Comparison of ENCODE assay signal across 40 cellular contexts in genomic region chr22:22129387-22129786, GRCh38.
"Had no signal": no experiment of that assay in that cellular context is flagged by ENCODE, and none has a peak within 500 bp of the region (broad histone marks: within the 10 kb centered on the region; RNA-seq: fewer than 3 reads in every experiment).

No MANE protein-coding gene starts in this region.

- H3K27me3 ChIP-seq: adrenal gland, ascending aorta, body of pancreas had no signal

- H3K36me3 Mint-ChIP-seq: activated naive CD4-positive, alpha-beta T cell treated with anti-CD3 and anti-CD28 coated beads, Interleukin-2, amount 10 ng/mL, durations not matched to agents 7 days and 5 days; activated naive CD4-positive, alpha-beta T cell treated with anti-CD3 and anti-CD28 coated beads, Interleukin-2, amount 50 U/mL, for 24 hours; activated naive CD4-positive, alpha-beta T cell treated with anti-CD3 and anti-CD28 coated beads, Interleukin-2, amount 50 U/mL, for 72 hours; activated naive CD8-positive, alpha-beta T cell; activated naive CD8-positive, alpha-beta T cell treated with anti-CD3 and anti-CD28 coated beads for 36 hours; activated naive CD8-positive, alpha-beta T cell treated with anti-CD3 and anti-CD28 coated beads, Interleukin-2, amount 10 ng/mL, durations not matched to agents 7 days and 5 days; brain had no signal

- H3K27me3 Mint-ChIP-seq: activated naive CD8-positive, alpha-beta T cell treated with anti-CD3 and anti-CD28 coated beads, Interleukin-2, amount 50 U/mL, for 24 hours had no signal

- H3K36me3 ChIP-seq: adrenal gland, ascending aorta, brain microvascular endothelial cell, breast epithelium, cardiac muscle cell had no signal

- H3K4me1 ChIP-seq: adrenal gland, ascending aorta, body of pancreas, breast epithelium had no signal

- FAIRE-seq: astrocyte, bronchial epithelial cell had no signal

- H3K27ac Mint-ChIP-seq: activated naive CD4-positive, alpha-beta T cell treated with anti-CD3 and anti-CD28 coated beads for 36 hours; activated naive CD4-positive, alpha-beta T cell treated with anti-CD3 and anti-CD28 coated beads, Interleukin-2, amount 10 ng/mL, durations not matched to agents 7 days and 5 days; activated naive CD4-positive, alpha-beta T cell treated with anti-CD3 and anti-CD28 coated beads, Interleukin-2, amount 50 U/mL, for 24 hours; activated naive CD4-positive, alpha-beta T cell treated with anti-CD3 and anti-CD28 coated beads, Interleukin-2, amount 50 U/mL, for 72 hours; activated naive CD8-positive, alpha-beta T cell; activated naive CD8-positive, alpha-beta T cell treated with anti-CD3 and anti-CD28 coated beads for 36 hours; activated naive CD8-positive, alpha-beta T cell treated with anti-CD3 and anti-CD28 coated beads, Interleukin-2, amount 10 ng/mL, durations not matched to agents 7 days and 5 days; activated naive CD8-positive, alpha-beta T cell treated with anti-CD3 and anti-CD28 coated beads, Interleukin-2, amount 50 U/mL, for 24 hours; activated T-cell treated with anti-CD3 and anti-CD28 coated beads, Interleukin-2, amount 50 U/mL, for 24 hours; activated T-cell treated with anti-CD3 and anti-CD28 coated beads, Interleukin-2, amount 50 U/mL, for 72 hours; activated T-helper 1 cell treated with anti-CD3 and anti-CD28 coated beads, Interleukin-12 subunit alpha, Interleukin-12 subunit beta, Interleukin-2, Interleukin-4 antibody, amounts not matched to agents 30 ng/mL and 10 ng/mL and 1 ng/mL, durations not matched to agents 14 hours and 24 hours and 36 hours; activated T-helper 17 cell treated with anti-CD3 and anti-CD28 coated beads, Interleukin-2, amount 50 U/mL, for 72 hours; activated T-helper 2 cell treated with anti-CD3 and anti-CD28 coated beads, Interferon-gamma antibody, Interleukin-2, Interleukin-4, amounts not matched to agents 10 μg/mL and 5 μg/mL and 100 μg/mL, durations not matched to agents 14 hours and 24 hours and 36 hours; brain had no signal

- H3K4me1 Mint-ChIP-seq: activated naive CD4-positive, alpha-beta T cell treated with anti-CD3 and anti-CD28 coated beads, Interleukin-2, amount 10 ng/mL, durations not matched to agents 7 days and 5 days; activated naive CD4-positive, alpha-beta T cell treated with anti-CD3 and anti-CD28 coated beads, Interleukin-2, amount 50 U/mL, for 24 hours; activated naive CD8-positive, alpha-beta T cell treated with anti-CD3 and anti-CD28 coated beads, Interleukin-2, amount 50 U/mL, for 24 hours; activated T-helper 17 cell treated with anti-CD3 and anti-CD28 coated beads, Interleukin-2, amount 50 U/mL, for 72 hours; brain; central memory CD8-positive, alpha-beta T cell had no signal

- DNase-seq: activated effector memory CD4-positive, alpha-beta T cell treated with anti-CD3 and anti-CD28 coated beads, Interleukin-2, amount 50 U/mL, for 16 hours; activated effector memory CD4-positive, alpha-beta T cell treated with Interleukin-2 at 50 U/mL for 16 hours; activated gamma-delta T cell; activated gamma-delta T cell treated with Interleukin-2 at 50 U/mL for 16 hours; activated naive CD4-positive, alpha-beta T cell; activated naive CD4-positive, alpha-beta T cell treated with anti-CD3 and anti-CD28 coated beads for 36 hours; activated naive CD4-positive, alpha-beta T cell treated with anti-CD3 and anti-CD28 coated beads, Interleukin-2, amount 10 ng/mL, durations not matched to agents 7 days and 5 days; activated naive CD4-positive, alpha-beta T cell treated with anti-CD3 and anti-CD28 coated beads, Interleukin-2, amount 50 U/mL, for 16 hours; activated naive CD4-positive, alpha-beta T cell treated with Interleukin-2 at 50 U/mL for 16 hours; activated naive CD8-positive, alpha-beta T cell treated with anti-CD3 and anti-CD28 coated beads for 36 hours; activated naive CD8-positive, alpha-beta T cell treated with anti-CD3 and anti-CD28 coated beads, Interleukin-2, amount 10 ng/mL, durations not matched to agents 7 days and 5 days; activated naive CD8-positive, alpha-beta T cell treated with anti-CD3 and anti-CD28 coated beads, Interleukin-2, amount 50 U/mL, for 24 hours; activated T-cell treated with anti-CD3 and anti-CD28 coated beads, Interleukin-2, amount 50 U/mL, for 1 hour; activated T-cell treated with anti-CD3 and anti-CD28 coated beads, Interleukin-2, amount 50 U/mL, for 24 hours; activated T-cell treated with anti-CD3 and anti-CD28 coated beads, Interleukin-2, amount 50 U/mL, for 4 hours; activated T-cell treated with anti-CD3 and anti-CD28 coated beads, Interleukin-2, amount 50 U/mL, for 48 hours; activated T-cell treated with anti-CD3 and anti-CD28 coated beads, Interleukin-2, amount 50 U/mL, for 72 hours; adrenal gland; amniotic stem cell; amygdala; anterior cingulate cortex; aorta; body of pancreas; brain microvascular endothelial cell; caudate nucleus; central memory CD4-positive, alpha-beta T cell; cerebellar nuclear complex had no signal

- H3K4me3 Mint-ChIP-seq: activated naive CD4-positive, alpha-beta T cell treated with anti-CD3 and anti-CD28 coated beads for 36 hours; activated naive CD4-positive, alpha-beta T cell treated with anti-CD3 and anti-CD28 coated beads, Interleukin-2, amount 10 ng/mL, durations not matched to agents 7 days and 5 days; activated naive CD4-positive, alpha-beta T cell treated with anti-CD3 and anti-CD28 coated beads, Interleukin-2, amount 50 U/mL, for 24 hours; activated naive CD8-positive, alpha-beta T cell; activated naive CD8-positive, alpha-beta T cell treated with anti-CD3 and anti-CD28 coated beads for 36 hours; activated naive CD8-positive, alpha-beta T cell treated with anti-CD3 and anti-CD28 coated beads, Interleukin-2, amount 10 ng/mL, durations not matched to agents 7 days and 5 days; activated naive CD8-positive, alpha-beta T cell treated with anti-CD3 and anti-CD28 coated beads, Interleukin-2, amount 50 U/mL, for 24 hours; activated T-cell treated with anti-CD3 and anti-CD28 coated beads, Interleukin-2, amount 50 U/mL, for 24 hours; activated T-cell treated with anti-CD3 and anti-CD28 coated beads, Interleukin-2, amount 50 U/mL, for 4 hours; activated T-cell treated with anti-CD3 and anti-CD28 coated beads, Interleukin-2, amount 50 U/mL, for 72 hours; activated T-helper 1 cell treated with anti-CD3 and anti-CD28 coated beads, Interleukin-12 subunit alpha, Interleukin-12 subunit beta, Interleukin-2, Interleukin-4 antibody, amounts not matched to agents 30 ng/mL and 10 ng/mL and 1 ng/mL, durations not matched to agents 14 hours and 24 hours and 36 hours; activated T-helper 17 cell treated with anti-CD3 and anti-CD28 coated beads, Interleukin-2, amount 50 U/mL, for 72 hours; brain; central memory CD8-positive, alpha-beta T cell had no signal

- H3K27ac ChIP-seq: adrenal gland, ascending aorta, body of pancreas, brain microvascular endothelial cell, breast epithelium, cardiac muscle cell had no signal

- H3K9me3 Mint-ChIP-seq: activated naive CD4-positive, alpha-beta T cell treated with anti-CD3 and anti-CD28 coated beads for 36 hours; activated naive CD4-positive, alpha-beta T cell treated with anti-CD3 and anti-CD28 coated beads, Interleukin-2, amount 10 ng/mL, durations not matched to agents 7 days and 5 days; activated naive CD4-positive, alpha-beta T cell treated with anti-CD3 and anti-CD28 coated beads, Interleukin-2, amount 50 U/mL, for 24 hours; activated naive CD4-positive, alpha-beta T cell treated with anti-CD3 and anti-CD28 coated beads, Interleukin-2, amount 50 U/mL, for 72 hours; activated naive CD8-positive, alpha-beta T cell treated with anti-CD3 and anti-CD28 coated beads for 36 hours; activated naive CD8-positive, alpha-beta T cell treated with anti-CD3 and anti-CD28 coated beads, Interleukin-2, amount 10 ng/mL, durations not matched to agents 7 days and 5 days; activated naive CD8-positive, alpha-beta T cell treated with anti-CD3 and anti-CD28 coated beads, Interleukin-2, amount 50 U/mL, for 24 hours; activated T-cell treated with anti-CD3 and anti-CD28 coated beads, Interleukin-2, amount 50 U/mL, for 24 hours; activated T-cell treated with anti-CD3 and anti-CD28 coated beads, Interleukin-2, amount 50 U/mL, for 4 hours; activated T-cell treated with anti-CD3 and anti-CD28 coated beads, Interleukin-2, amount 50 U/mL, for 72 hours; activated T-helper 1 cell treated with anti-CD3 and anti-CD28 coated beads, Interleukin-12 subunit alpha, Interleukin-12 subunit beta, Interleukin-2, Interleukin-4 antibody, amounts not matched to agents 30 ng/mL and 10 ng/mL and 1 ng/mL, durations not matched to agents 14 hours and 24 hours and 36 hours; activated T-helper 17 cell treated with anti-CD3 and anti-CD28 coated beads, Interleukin-2, amount 50 U/mL, for 72 hours; activated T-helper 2 cell treated with anti-CD3 and anti-CD28 coated beads, Interferon-gamma antibody, Interleukin-2, Interleukin-4, amounts not matched to agents 10 μg/mL and 5 μg/mL and 100 μg/mL, durations not matched to agents 14 hours and 24 hours and 36 hours; central memory CD8-positive, alpha-beta T cell had no signal

- H3K9me3 ChIP-seq: adrenal gland, ascending aorta, body of pancreas, breast epithelium had no signal

- H3K4me3 ChIP-seq: adrenal gland, ascending aorta, body of pancreas, breast epithelium, cardiac muscle cell had no signal

- ATAC-seq: activated naive CD8-positive, alpha-beta T cell treated with anti-CD3 and anti-CD28 coated beads, Interleukin-2, amount 50 U/mL, for 24 hours; activated T-cell treated with anti-CD3 and anti-CD28 coated beads, Interleukin-2, amount 50 U/mL, for 4 hours; activated T-cell treated with anti-CD3 and anti-CD28 coated beads, Interleukin-2, amount 50 U/mL, for 72 hours; activated T-helper 17 cell treated with anti-CD3 and anti-CD28 coated beads, Interleukin-2, amount 50 U/mL, for 72 hours; body of pancreas had no signal
